Comparison of ENCODE assay signal across 9 cellular contexts in genomic region chr7:151114151-151115090, GRCh38. TPM values are rescaled to one million over a fixed set of nuclear protein-coding genes. Genes with fewer than 3 reads are reported as not detected.
A peak's percentile ranks its signal among the peaks of the same experiment; 100 is the strongest.
DNase-seq lines count a peak whose midpoint lies in the region; ATAC-seq and TF ChIP-seq lines count a peak whose summit lies in the region.
"Had no signal": no experiment of that assay in that cellular context is flagged by ENCODE, and none has a peak within 500 bp of the region (broad histone marks: within the 10 kb centered on the region; RNA-seq: fewer than 3 reads in every experiment).

No MANE protein-coding gene starts in this region.

- no peaks in the 10 kb centered on the region for H3K36me3 Mint-ChIP-seq in activated CD8-positive, alpha-beta memory T cell treated with anti-CD3 and anti-CD28 coated beads, Interleukin-2, amount 10 ng/mL, durations not matched to agents 7 days and 5 days
- H3K36me3 Mint-ChIP-seq in activated naive CD8-positive, alpha-beta T cell treated with anti-CD3 and anti-CD28 coated beads, Interleukin-2, amount 50 U/mL, for 24 hours (ENCODE audit: low read depth): peaks cover 2% of the 10 kb centered on the region

- H3K4me3 ChIP-seq in tibial artery (peak overlapping the region; percentile 27 to 30), dorsolateral prefrontal cortex (peak overlapping the region in 13 of 59 donors; percentile 8 to 50 (median 28))

- H3K27me3 ChIP-seq in tibial artery (no peaks in the 10 kb centered on the region), dorsolateral prefrontal cortex (no peaks in the 10 kb centered on the region)

- intact Hi-C loops in tibial artery (cut with DNase I; ENCODE audit: low total_unique reads) (loop anchor here (5.0 to 10.0 kb wide), 2 partner anchors 77 to 100 kb away; no protein-coding TSS in a partner anchor), dorsolateral prefrontal cortex (cut with DNase I) (loop anchor here in 1 of 2 donors (10.0 kb wide), 1 partner anchor 220 kb away; no protein-coding TSS in a partner anchor)

- no peaks in the 10 kb centered on the region for H3K9me3 ChIP-seq in tibial artery

- H3K27me3 Mint-ChIP-seq in activated CD8-positive, alpha-beta memory T cell treated with anti-CD3 and anti-CD28 coated beads, Interleukin-2, amount 10 ng/mL, durations not matched to agents 7 days and 5 days: peaks cover 16% of the 10 kb centered on the region
- peaks cover 9% of the 10 kb centered on the region for H3K27me3 Mint-ChIP-seq in activated naive CD8-positive, alpha-beta T cell treated with anti-CD3 and anti-CD28 coated beads, Interleukin-2, amount 50 U/mL, for 24 hours

- peak; percentile 22 for ATAC-seq in activated CD8-positive, alpha-beta memory T cell treated with anti-CD3 and anti-CD28 coated beads, Interleukin-2, amount 10 ng/mL, durations not matched to agents 7 days and 5 days
- no peak for ATAC-seq in activated naive CD8-positive, alpha-beta T cell treated with anti-CD3 and anti-CD28 coated beads, Interleukin-2, amount 50 U/mL, for 24 hours

- peak overlapping the region; percentile 20 for H3K4me3 Mint-ChIP-seq in activated CD8-positive, alpha-beta memory T cell treated with anti-CD3 and anti-CD28 coated beads, Interleukin-2, amount 10 ng/mL, durations not matched to agents 7 days and 5 days
- peak overlapping the region; percentile 32 for H3K4me3 Mint-ChIP-seq in activated naive CD8-positive, alpha-beta T cell treated with anti-CD3 and anti-CD28 coated beads, Interleukin-2, amount 50 U/mL, for 24 hours

- CTCF ChIA-PET in activated CD8-positive, alpha-beta memory T cell treated with anti-CD3 and anti-CD28 coated beads, Interleukin-2, amount 10 ng/mL, durations not matched to agents 7 days and 5 days (lab: Charles Lee): interaction anchor here (0.8 to 4.6 kb wide), 14 partner anchors 10 to 216 kb away, joined by 3 to 29 read pairs (median 4); partner anchors contain the start of genes ABCB8 and ABCF2

- H3K4me1 ChIP-seq in tibial artery: peaks cover 0 to 27% (median 11%) of the 10 kb centered on the region in 4 donors

- DNase-seq in activated CD8-positive, alpha-beta memory T cell treated with anti-CD3 and anti-CD28 coated beads, Interleukin-2, amount 10 ng/mL, durations not matched to agents 7 days and 5 days: no peak
- DNase-seq in activated CD8-positive, alpha-beta memory T cell treated with anti-CD3 and anti-CD28 coated beads, Interleukin-2, amount 50 U/mL, for 48 hours: no peak
- no peak for DNase-seq in activated naive CD8-positive, alpha-beta T cell treated with anti-CD3 and anti-CD28 coated beads, Interleukin-2, amount 50 U/mL, for 24 hours
- DNase-seq in iPS-NIHi7 (ENCODE audit: extremely low spot score) (peak; percentile 60), tibial artery (no peak), DMS114 treated with DMSO at 0.1 percent for 48 hours (lab: John Stamatoyannopoulos, UW; ENCODE audit: unreplicated experiment) (no peak), dorsolateral prefrontal cortex (no peak), HCEC 1CT (no peak)

- TF ChIP-seq CTCF in tibial artery (IDR thresholded peaks at IDR 0.05) (no peak), dorsolateral prefrontal cortex (IDR thresholded peaks at IDR 0.05 in 54 of 56, conservative IDR thresholded peaks at IDR 0.05 in 2 of 56; ENCODE audit: low read depth in 1 of 56, partially characterized antibody in 56 of 56) (no peak)

- H3K36me3 ChIP-seq in tibial artery: peaks cover 6 to 27% (median 26%) of the 10 kb centered on the region in 3 donors

- no peaks in the 10 kb centered on the region for H3K9me3 Mint-ChIP-seq in activated CD8-positive, alpha-beta memory T cell treated with anti-CD3 and anti-CD28 coated beads, Interleukin-2, amount 10 ng/mL, durations not matched to agents 7 days and 5 days (ENCODE audit: low read depth)
- H3K9me3 Mint-ChIP-seq in activated naive CD8-positive, alpha-beta T cell treated with anti-CD3 and anti-CD28 coated beads, Interleukin-2, amount 50 U/mL, for 24 hours: no peaks in the 10 kb centered on the region

- H3K4me1 Mint-ChIP-seq in activated CD8-positive, alpha-beta memory T cell treated with anti-CD3 and anti-CD28 coated beads, Interleukin-2, amount 10 ng/mL, durations not matched to agents 7 days and 5 days: peaks cover 5% of the 10 kb centered on the region
- H3K4me1 Mint-ChIP-seq in activated naive CD8-positive, alpha-beta T cell treated with anti-CD3 and anti-CD28 coated beads, Interleukin-2, amount 50 U/mL, for 24 hours: peaks cover 4% of the 10 kb centered on the region

- H3K27ac ChIP-seq in tibial artery (no peak overlapping the region), dorsolateral prefrontal cortex (peak overlapping the region in 2 of 59 donors; percentile 12 to 24)

- no peak overlapping the region for H3K27ac Mint-ChIP-seq in activated CD8-positive, alpha-beta memory T cell treated with anti-CD3 and anti-CD28 coated beads, Interleukin-2, amount 10 ng/mL, durations not matched to agents 7 days and 5 days
- H3K27ac Mint-ChIP-seq in activated naive CD8-positive, alpha-beta T cell treated with anti-CD3 and anti-CD28 coated beads, Interleukin-2, amount 50 U/mL, for 24 hours: no peak overlapping the region

RNA-seq across cellular contexts. Expression of gene AGAP3, which starts 28.1 kb away (rescaled TPM):
- 10 to 100 TPM; 30.0 to 36.2 TPM for total RNA-seq in activated CD8-positive, alpha-beta memory T cell treated with anti-CD3 and anti-CD28 coated beads, Interleukin-2, amount 10 ng/mL, durations not matched to agents 7 days and 5 days
- total RNA-seq in dorsolateral prefrontal cortex: 100 to 1,000 TPM; 309 to 533 (median 426) TPM

RNA-seq across cellular contexts. Expression of gene TMUB1, which starts 31.1 kb away (rescaled TPM):
- total RNA-seq in activated CD8-positive, alpha-beta memory T cell treated with anti-CD3 and anti-CD28 coated beads, Interleukin-2, amount 10 ng/mL, durations not matched to agents 7 days and 5 days: 10 to 100 TPM; 83.1 to 85.7 TPM
- total RNA-seq in dorsolateral prefrontal cortex: 10 to 100 TPM; 17.3 to 45.4 (median 25.2) TPM

RNA-seq across cellular contexts. Expression of gene FASTK, which starts 33.8 kb away (rescaled TPM):
- 10 to 100 TPM; 77.7 to 79.5 TPM for total RNA-seq in activated CD8-positive, alpha-beta memory T cell treated with anti-CD3 and anti-CD28 coated beads, Interleukin-2, amount 10 ng/mL, durations not matched to agents 7 days and 5 days
- total RNA-seq in dorsolateral prefrontal cortex: 100 to 1,000 TPM in 1 of 120 experiments, 10 to 100 TPM in 119; 53.2 to 105 (median 70.3) TPM

RNA-seq across cellular contexts. Expression of gene GBX1, which starts 53.1 kb away (rescaled TPM):
- total RNA-seq in activated CD8-positive, alpha-beta memory T cell treated with anti-CD3 and anti-CD28 coated beads, Interleukin-2, amount 10 ng/mL, durations not matched to agents 7 days and 5 days: not detected
- under 1 TPM in 2 of 120 experiments, not detected in 118; 0.44 to 0.46 TPM for total RNA-seq in dorsolateral prefrontal cortex
- total RNA-seq: pulmonary artery endothelial cell had no signal

RNA-seq across cellular contexts. Expression of gene SLC4A2, which starts 55.0 kb away (rescaled TPM):
- total RNA-seq in activated CD8-positive, alpha-beta memory T cell treated with anti-CD3 and anti-CD28 coated beads, Interleukin-2, amount 10 ng/mL, durations not matched to agents 7 days and 5 days: 100 to 1,000 TPM; 114 to 121 TPM
- total RNA-seq in dorsolateral prefrontal cortex: 100 to 1,000 TPM in 1 of 120 experiments, 10 to 100 TPM in 119; 15.3 to 100 (median 42.1) TPM

Comparison
In these comparisons a context has a peak if more than half of its experiments do, and no peak if none do; other contexts are left out.
1. RNA of gene AGAP3, which starts 28.1 kb away (total RNA-seq): 309 to 533 TPM in dorsolateral prefrontal cortex; 30.0 to 36.2 TPM in activated CD8-positive, alpha-beta memory T cell treated with anti-CD3 and anti-CD28 coated beads, Interleukin-2, amount 10 ng/mL, durations not matched to agents 7 days and 5 days; every median in the first group is over 4 times any median in the second.